In genomic region chr18:9101730-9102390, GRCh38 we compare ENCODE assay signal across 1 cellular context.
TF ChIP-seq lines count a peak whose summit lies in the region.

No MANE protein-coding gene starts in this region.

TF ChIP-seq in K562, 482 proteins besides CTCF, POLR2A, EP300 and RAD21 (continued from another document and continues in another):
- TF ChIP-seq HDGF (IDR thresholded peaks at IDR 0.05) (0 out of 2 replicates have a peak, but pooled peaks have one; percentile 52), ZNF174 (CRISPR knock-in tag; IDR thresholded peaks at IDR 0.05) (0 out of 2 replicates have a peak, but pooled peaks have one; percentile 8), SNRNP70 (optimal IDR thresholded peaks at IDR 0.05; ENCODE audit: low read depth, low read length) (no peak), PML (IDR thresholded peaks at IDR 0.05; ENCODE audit: low read length) (no peak), SMARCA5 (IDR thresholded peaks at IDR 0.05) (no peak), DDX20 (tag; IDR thresholded peaks at IDR 0.05; ENCODE audit: low read depth) (no peak), HDAC2 (IDR thresholded peaks at IDR 0.05) (no peak), RUNX1 (IDR thresholded peaks at IDR 0.05; ENCODE audit: low read depth) (no peak), GTF3C2 (IDR thresholded peaks at IDR 0.05; ENCODE audit: borderline replicate concordance, extremely low read depth, insufficient read length) (no peak), ZNF121 (CRISPR knock-in tag; conservative IDR thresholded peaks at IDR 0.05) (no peak), KDM1A (IDR thresholded peaks at IDR 0.05) (no peak), SMARCE1 (IDR thresholded peaks at IDR 0.05) (peak; percentile 48; the same call in 1 of the 2 replicates), DMBX1 (CRISPR knock-in tag; IDR thresholded peaks at IDR 0.05; ENCODE audit: borderline replicate concordance) (no peak), PRMT5 (CRISPR knock-in tag; IDR thresholded peaks at IDR 0.05) (no peak), NCOA6 (IDR thresholded peaks at IDR 0.05) (no peak), ZNF77 (CRISPR knock-in tag; IDR thresholded peaks at IDR 0.05) (no peak), ZZZ3 (IDR thresholded peaks at IDR 0.05) (no peak), TFE3 (CRISPR knock-in tag; IDR thresholded peaks at IDR 0.05) (no peak), NFRKB (IDR thresholded peaks at IDR 0.05; ENCODE audit: low read depth) (peak; percentile 21; the same call in 1 of the 2 replicates), ZNF644 (tag; IDR thresholded peaks at IDR 0.05; ENCODE audit: low read depth) (peak; percentile 31), HMG20A (CRISPR knock-in tag; conservative IDR thresholded peaks at IDR 0.05) (no peak), IRF9 (tag; IDR thresholded peaks at IDR 0.05) (no peak), MCM2 (IDR thresholded peaks at IDR 0.05; ENCODE audit: low read depth) (no peak), BACH1 (tag; IDR thresholded peaks at IDR 0.05) (peak; percentile 59; the same call in 1 of the 2 replicates), GTF2A2 (tag; IDR thresholded peaks at IDR 0.05) (no peak), FOXA3 (CRISPR knock-in tag; conservative IDR thresholded peaks at IDR 0.05 in 1 of 2, IDR thresholded peaks at IDR 0.05 in 1 of 2) (no peak; a peak in 1 of 4 replicates), ZNF586 (CRISPR knock-in tag; conservative IDR thresholded peaks at IDR 0.05) (no peak), ZNF830 (CRISPR knock-in tag; IDR thresholded peaks at IDR 0.05) (no peak), MITF (IDR thresholded peaks at IDR 0.05) (no peak), WHSC1 (IDR thresholded peaks at IDR 0.05; ENCODE audit: low read length) (no peak), DEAF1 (CRISPR knock-in tag; IDR thresholded peaks at IDR 0.05) (no peak), CBFA2T3 (IDR thresholded peaks at IDR 0.05) (no peak), ZNF57 (CRISPR knock-in tag; IDR thresholded peaks at IDR 0.05) (no peak), BCL6 (CRISPR knock-in tag; IDR thresholded peaks at IDR 0.05) (no peak), FIP1L1 (IDR thresholded peaks at IDR 0.05; ENCODE audit: low read depth, low read length, poor library complexity, severe bottlenecking) (no peak), ARNT (IDR thresholded peaks at IDR 0.05) (peak; percentile 64 to 77; a peak in 1 of 4 replicates), ZNF740 (CRISPR knock-in tag; IDR thresholded peaks at IDR 0.05) (no peak), ZNF740 (tag; IDR thresholded peaks at IDR 0.05) (no peak; a peak in 1 of 4 replicates), SRSF9 (IDR thresholded peaks at IDR 0.05; ENCODE audit: borderline replicate concordance, low read depth, low read length) (no peak), NFE2 (IDR thresholded peaks at IDR 0.05; ENCODE audit: low read depth) (0 out of 2 replicates have a peak, but pooled peaks have one; percentile 4), PHF8 (IDR thresholded peaks at IDR 0.05; ENCODE audit: borderline replicate concordance, low read length) (no peak; the same call in 1 of the 2 replicates), ZNF551 (CRISPR knock-in tag; IDR thresholded peaks at IDR 0.05) (no peak), E2F5 (CRISPR knock-in tag; IDR thresholded peaks at IDR 0.05) (no peak), RBM34 (IDR thresholded peaks at IDR 0.05; ENCODE audit: borderline replicate concordance, insufficient read depth, low read length) (no peak), YY1 (IDR thresholded peaks at IDR 0.05; ENCODE audit: borderline replicate concordance in 1 of 3, control insufficient read depth in 1 of 3, extremely low read depth in 1 of 3, insufficient read depth in 3 of 3, insufficient read length in 1 of 3, insufficient replicate concordance in 2 of 3, low read depth in 1 of 3, low read length in 2 of 3) (no peak), TCFL5 (CRISPR knock-in tag; conservative IDR thresholded peaks at IDR 0.05) (no peak), ELF4 (CRISPR knock-in tag; IDR thresholded peaks at IDR 0.05) (0 out of 2 replicates have a peak, but pooled peaks have one; percentile 48), CUX1 (CRISPR knock-in tag; IDR thresholded peaks at IDR 0.05) (no peak), PCBP1 (IDR thresholded peaks at IDR 0.05; ENCODE audit: low read depth, low read length, poor library complexity, severe bottlenecking) (no peak), SAP30 (IDR thresholded peaks at IDR 0.05; ENCODE audit: borderline replicate concordance, insufficient read depth, low read depth, low read length, poor library complexity, severe bottlenecking) (no peak), TAF15 (IDR thresholded peaks at IDR 0.05; ENCODE audit: low read depth, low read length) (no peak), ZNF717 (CRISPR knock-in tag; IDR thresholded peaks at IDR 0.05) (0 out of 2 replicates have a peak, but pooled peaks have one; percentile 32), ZNF134 (CRISPR knock-in tag; conservative IDR thresholded peaks at IDR 0.05) (no peak), SIRT6 (IDR thresholded peaks at IDR 0.05; ENCODE audit: low read depth, low read length) (no peak), E2F4 (CRISPR knock-in tag; IDR thresholded peaks at IDR 0.05; ENCODE audit: low read depth) (no peak), CGGBP1 (CRISPR knock-in tag; IDR thresholded peaks at IDR 0.05) (no peak), ZNF12 (CRISPR knock-in tag; IDR thresholded peaks at IDR 0.05) (no peak)
